In the genomic region with DNA sequence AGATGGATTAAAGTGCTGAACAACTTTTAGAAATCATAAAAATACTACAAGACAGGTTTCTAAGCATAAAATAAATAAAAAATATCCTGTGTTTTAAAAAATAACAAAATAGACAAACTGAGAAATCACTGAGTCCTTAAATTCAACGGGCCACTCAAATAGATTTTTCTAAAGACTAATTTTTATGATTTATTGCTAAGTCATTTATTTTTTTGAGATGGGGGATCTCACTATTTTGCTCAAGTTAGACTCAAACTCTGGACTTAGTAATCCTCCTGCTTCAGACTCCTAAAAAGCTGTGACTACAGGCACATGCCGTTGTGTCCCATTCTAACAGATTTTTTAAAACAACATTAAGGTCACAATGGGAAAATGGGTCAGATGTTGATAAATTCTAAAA, we compare ENCODE assay signal across 11 cellular contexts.
"Had no signal": no experiment of that assay in that cellular context is flagged by ENCODE, and none has a peak within 500 bp of the region (broad histone marks: within the 10 kb centered on the region; RNA-seq: fewer than 3 reads in every experiment).

No MANE protein-coding gene starts in this region.

- H3K27ac ChIP-seq: GM23248 had no signal

- H3K4me3 ChIP-seq: GM23248, GM23338, HAP-1 had no signal

- FAIRE-seq: H1, H54 had no signal

- H3K4me2 ChIP-seq: GM23338 had no signal

- H3K4me1 ChIP-seq: HAP-1 had no signal

- H3K4me3 Mint-ChIP-seq: GM23338, H9, HFFc6 had no signal

- H2AFZ ChIP-seq: GM23248, GM23338 had no signal

- H3K36me3 ChIP-seq: HAP-1 had no signal

- H3K9ac ChIP-seq: GM23248 had no signal

- ATAC-seq: GM23338, HCT116 had no signal

- DNase-seq: GM23248, GOT3, H7, H9, HCEC 1CT, HFFc6 had no signal

- H3K9me3 ChIP-seq: HAP-1 had no signal

- H3K27ac Mint-ChIP-seq: GM23338, H9, HFFc6 had no signal
